18 cellular contexts compared by ENCODE assay signal in genomic region chr7:90425376-90425775, GRCh38. TPM values are rescaled to one million over a fixed set of nuclear protein-coding genes. Genes with fewer than 3 reads are reported as not detected.
DNase-seq lines count a peak whose midpoint lies in the region; ATAC-seq and TF ChIP-seq lines count a peak whose summit lies in the region.
"Had no signal": no experiment of that assay in that cellular context is flagged by ENCODE, and none has a peak within 500 bp of the region (broad histone marks: within the 10 kb centered on the region; RNA-seq: fewer than 3 reads in every experiment).

No MANE protein-coding gene starts in this region.

- H3K27ac ChIP-seq in RWPE1 (no peak overlapping the region), epithelial cell of prostate (peak overlapping the region; percentile 64)
- H3K27ac ChIP-seq: neural progenitor cell had no signal

- ATAC-seq in GM21423 (IDR thresholded peaks at IDR 0.05; ENCODE audit: unreplicated experiment), result no peak
- ATAC-seq: effector memory CD8-positive, alpha-beta T cell had no signal

- POLR2A ChIA-PET in RWPE1 (lab: Yijun Ruan, JAX; ENCODE audit: low non-redundant PET), result interaction anchor here (0.6 kb wide), 1 partner anchor 272 kb away, joined by 3 read pairs; no protein-coding TSS in a partner anchor

- no peak for TF ChIP-seq CTCF in RWPE1 (conservative IDR thresholded peaks at IDR 0.05; ENCODE audit: low read depth)

- CTCF ChIA-PET in RWPE1 (lab: Yijun Ruan, JAX), result interaction anchor here (1.1 kb wide), 1 partner anchor 12 kb away, joined by 3 read pairs; no protein-coding TSS in a partner anchor

- DNase-seq in DMS53 (lab: John Stamatoyannopoulos, UW), result peak; percentile 81
- DNase-seq in Daoy (ENCODE audit: low read depth), result peak; percentile 19
- DNase-seq in RWPE1 (ENCODE audit: low spot score), result peak; percentile 42
- DNase-seq in epithelial cell of prostate (ENCODE audit: low read depth, low spot score), result no peak
- no peak for DNase-seq in GM03348 (ENCODE audit: low spot score)
- DNase-seq in GDM1 (lab: John Stamatoyannopoulos, UW), result no peak
- DNase-seq: activated CD4-positive, CD25-positive, alpha-beta regulatory T cell treated with anti-CD3 and anti-CD28 coated beads, Interleukin-2, amount 50 U/mL, for 72 hours; BE2C; cerebellar nuclear complex; effector memory CD8-positive, alpha-beta T cell; hypothalamus; NCI-H1694 treated with DMSO at 0.1 percent for 48 hours; NCI-H524; trophoblast cell had no signal

RNA-seq across cellular contexts. Expression of gene CLDN12, which starts 22.1 kb away (rescaled TPM):
- total RNA-seq in Daoy (2014; rRNA removed; shearing (Covaris generic)), result 22.5 and 23.3 TPM in 2 replicates

RNA-seq across cellular contexts. Expression of gene PTTG1IP2, which starts 44.1 kb away (rescaled TPM):
- not detected in 2 replicates for total RNA-seq in Daoy (2014; rRNA removed; shearing (Covaris generic))
- total RNA-seq: LHCN-M2, pulmonary artery endothelial cell had no signal

Comparison
In these comparisons a context has a peak if more than half of its experiments do, and no peak if none do; other contexts are left out.
1. DNase-seq: peak in DMS53 (single experiment), Daoy (single experiment) and RWPE1 (single experiment); none in epithelial cell of prostate (single experiment), GM03348 (single experiment) and GDM1 (single experiment).